ENCODE assay signal across 9 cellular contexts in the genomic region with DNA sequence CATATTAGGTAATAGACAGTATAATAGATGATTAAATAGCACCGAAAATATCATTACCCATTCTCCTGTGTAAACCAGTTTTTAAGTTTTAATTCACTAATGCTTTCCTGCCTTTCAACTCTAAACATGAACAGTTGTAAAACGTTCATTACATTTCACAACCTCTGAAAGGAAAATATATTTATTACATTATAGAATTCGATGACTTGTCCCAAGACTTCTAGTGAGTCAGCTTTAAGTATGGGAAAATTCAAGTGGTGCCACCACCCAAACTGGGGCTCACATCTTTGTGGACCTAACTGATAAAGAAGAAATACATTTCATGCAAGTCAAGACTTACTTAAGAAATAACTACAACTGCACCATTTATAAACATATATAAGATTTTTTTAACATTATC. TPM values are rescaled to one million over a fixed set of nuclear protein-coding genes. Genes with fewer than 3 reads are reported as not detected.
DNase-seq lines count a peak whose midpoint lies in the region; ATAC-seq and TF ChIP-seq lines count a peak whose summit lies in the region.
"Had no signal": no experiment of that assay in that cellular context is flagged by ENCODE, and none has a peak within 500 bp of the region (broad histone marks: within the 10 kb centered on the region; RNA-seq: fewer than 3 reads in every experiment).

No MANE protein-coding gene starts in this region.

- ATAC-seq in GM18498 (IDR thresholded peaks at IDR 0.05; ENCODE audit: unreplicated experiment): no peak
- ATAC-seq in Right ventricle myocardium superior (ENCODE audit: poor library complexity): no peak
- no peak for ATAC-seq in GM19467 (IDR thresholded peaks at IDR 0.05; ENCODE audit: unreplicated experiment)
- ATAC-seq in GM19023 (IDR thresholded peaks at IDR 0.05; ENCODE audit: unreplicated experiment): no peak

- H3K79me2 ChIP-seq in DOHH2 (ENCODE audit: control insufficient read depth, low read length): peaks cover 78% of the 10 kb centered on the region

- H3K27me3 ChIP-seq in DOHH2 (ENCODE audit: control insufficient read depth, low read length): no peaks in the 10 kb centered on the region
- H3K27me3 ChIP-seq in MG63: no peaks in the 10 kb centered on the region

- intact Hi-C loops in Right ventricle myocardium superior (cut with DNase I): no loop called here

- DNase-seq in MG63 (no peak), mesothelial cell of epicardium (ENCODE audit: low spot score in 2 of 2, unreplicated experiment in 2 of 2) (no peak), Right ventricle myocardium superior (no peak)
- DNase-seq: NCI-H1436 had no signal

- H3K36me3 ChIP-seq in DOHH2 (ENCODE audit: control insufficient read depth, low read length): peaks cover 75% of the 10 kb centered on the region
- peaks cover 9% of the 10 kb centered on the region; the same call in 1 of the 2 replicates for H3K36me3 ChIP-seq in MG63

- peak overlapping the region; percentile 92; the same call in 1 of the 2 replicates for H3K27ac ChIP-seq in DOHH2 (ENCODE audit: low read depth, low read length)

- H3K36me3 Mint-ChIP-seq in brain (peaks cover 32% of the 10 kb centered on the region), mesothelial cell of epicardium (peaks cover 14% of the 10 kb centered on the region)

- H3K9me3 Mint-ChIP-seq in brain (peaks cover 0 to 13% (median 5%) of the 10 kb centered on the region in 5 experiments), mesothelial cell of epicardium (peaks cover 12% of the 10 kb centered on the region)

- H3K9me3 ChIP-seq in DOHH2 (ENCODE audit: control insufficient read depth, insufficient read depth, low read length) (no peaks in the 10 kb centered on the region), MG63 (no peaks in the 10 kb centered on the region)

- H3K4me3 Mint-ChIP-seq in brain (peak overlapping the region; percentile 58 to 96 (median 95)), mesothelial cell of epicardium (peak overlapping the region; percentile 13)

- H3K4me3 ChIP-seq in DOHH2 (ENCODE audit: low read length) (peak overlapping the region; percentile 96), MG63 (peak overlapping the region; percentile 85)

- H3K27ac Mint-ChIP-seq in brain (no peak overlapping the region), mesothelial cell of epicardium (no peak overlapping the region)

- no peak for TF ChIP-seq CTCF in DOHH2 (IDR thresholded peaks at IDR 0.05; ENCODE audit: low read depth, low read length, poor library complexity, severe bottlenecking)
- no peak for TF ChIP-seq CTCF in brain (conservative IDR thresholded peaks at IDR 0.05)
- no peak for TF ChIP-seq CTCF in mesothelial cell of epicardium (IDR thresholded peaks at IDR 0.05; ENCODE audit: unreplicated experiment)

- H3K4me1 Mint-ChIP-seq in brain (peaks cover 44% of the 10 kb centered on the region), mesothelial cell of epicardium (peaks cover 24% of the 10 kb centered on the region)

- H3F3A ChIP-seq in DOHH2 (ENCODE audit: control insufficient read depth, insufficient read depth): peaks cover 17% of the 10 kb centered on the region

- peak overlapping the region; percentile 75 for H3K4me2 ChIP-seq in DOHH2 (ENCODE audit: low read length)

- no peaks in the 10 kb centered on the region; the same call in 1 of the 2 replicates for H4K20me1 ChIP-seq in DOHH2 (ENCODE audit: control insufficient read depth, insufficient read depth, low read depth, low read length)

- H3K4me1 ChIP-seq in DOHH2 (ENCODE audit: control insufficient read depth, low read length): peaks cover 68% of the 10 kb centered on the region

- H3K27me3 Mint-ChIP-seq in brain (peaks cover 11% of the 10 kb centered on the region), mesothelial cell of epicardium (ENCODE audit: low read depth) (peaks cover 5% of the 10 kb centered on the region)

- H3K9me2 ChIP-seq in DOHH2 (replicated peaks; ENCODE audit: control insufficient read depth, low read length): no peaks in the 10 kb centered on the region

RNA-seq across cellular contexts. Expression of gene TRIM59, which starts 2.0 kb away (rescaled TPM):
- 4.2 and 8.9 TPM in 2 replicates for total RNA-seq in MG63 (2014; rRNA removed; shearing (Covaris generic); ENCODE audit: low replicate concordance)
- 1.5 TPM for polyA plus RNA-seq in brain (ENCODE audit: insufficient read depth, low read depth, low replicate concordance)
- 20.1 to 23.0 TPM (median 21.1 TPM) in 3 replicates for total RNA-seq in mesothelial cell of epicardium
- 0.19 TPM for total RNA-seq in Right ventricle myocardium superior

RNA-seq across cellular contexts. Expression of gene SMC4, which starts 48.1 kb away (rescaled TPM):
- 97.7 and 253 TPM in 2 replicates for total RNA-seq in MG63 (2014; rRNA removed; shearing (Covaris generic); ENCODE audit: low replicate concordance)
- polyA plus RNA-seq in brain (ENCODE audit: insufficient read depth, low read depth, low replicate concordance): 16.0 TPM
- total RNA-seq in mesothelial cell of epicardium (50.7 to 57.4 TPM (median 53.2 TPM) in 3 replicates), Right ventricle myocardium superior (19.4 TPM)

RNA-seq across cellular contexts. Expression of gene IFT80, which starts 48.5 kb away (rescaled TPM):
- 22.9 and 30.8 TPM in 2 replicates for total RNA-seq in MG63 (2014; rRNA removed; shearing (Covaris generic); ENCODE audit: low replicate concordance)
- polyA plus RNA-seq in brain (ENCODE audit: insufficient read depth, low read depth, low replicate concordance): 4.5 TPM
- 34.9 to 37.9 TPM (median 35.2 TPM) in 3 replicates for total RNA-seq in mesothelial cell of epicardium
- 8.3 TPM for total RNA-seq in Right ventricle myocardium superior
